In the genomic region with DNA sequence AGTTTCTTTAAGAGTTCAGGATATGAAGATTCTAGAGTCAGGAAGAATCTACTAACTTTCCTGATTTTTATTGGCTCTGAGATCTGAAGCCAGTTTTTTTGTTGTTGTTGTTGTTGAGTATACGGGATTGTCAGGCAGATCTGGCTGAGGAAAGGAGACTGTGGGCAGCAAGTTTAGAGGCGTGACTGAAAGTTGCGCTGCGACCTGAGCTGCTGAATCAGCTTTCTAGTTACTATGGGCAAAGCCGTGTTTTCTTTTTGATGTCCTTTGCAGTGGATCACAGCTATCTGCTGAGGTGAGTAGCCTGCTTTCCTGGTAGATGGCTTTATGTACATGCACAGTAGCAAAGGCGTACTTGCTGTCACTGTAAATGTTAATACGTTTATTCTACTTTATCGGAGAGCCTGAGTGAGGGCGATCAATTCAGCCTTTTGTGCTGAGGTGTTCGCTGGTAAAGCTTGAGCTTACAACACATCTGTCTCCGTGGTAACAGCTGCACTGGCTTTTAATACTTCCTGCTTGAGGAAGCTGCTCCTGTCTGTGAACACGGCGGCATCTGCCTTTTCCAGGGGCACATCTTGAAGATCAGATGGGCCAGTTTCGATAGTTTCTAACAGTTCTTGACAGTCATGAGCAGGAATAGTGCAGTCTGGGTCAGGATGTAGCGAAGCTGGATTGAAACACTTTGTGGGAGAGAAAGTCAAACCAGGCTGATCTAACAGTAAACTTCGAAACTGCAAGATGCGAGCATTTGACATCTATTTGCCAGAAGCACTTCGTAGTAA, we compare ENCODE assay signal across 8 cellular contexts.
DNase-seq lines count a peak whose midpoint lies in the region; TF ChIP-seq lines count a peak whose summit lies in the region.
"Not testable (repeated sequence)": the region's sequence is repeated elsewhere in the genome, so short reads cannot be mapped to it uniquely, and the experiment has no call there.

No MANE protein-coding gene starts in this region.

- H2BK5ac ChIP-seq in mesendoderm (ENCODE audit: low read length) = not testable (repeated sequence)

- no CpG with 5 or more reads among the region's 18 CpGs for WGBS in mesendoderm (ENCODE audit: extremely low coverage, insufficient coverage, low lambda C conversion rate)

- H2BK15ac ChIP-seq in mesendoderm (replicated peaks; ENCODE audit: low read depth) = not testable (repeated sequence)

- not testable (repeated sequence) for H3K36me3 Mint-ChIP-seq in type B pancreatic cell

- H3K18ac ChIP-seq in mesendoderm (ENCODE audit: low read length) = not testable (repeated sequence)

- not testable (repeated sequence) for H3K4me1 ChIP-seq in Peyer's patch; effector memory CD4-positive, alpha-beta T cell (ENCODE audit: control insufficient read depth, insufficient read depth, low read length, poor library complexity, severe bottlenecking); mesendoderm (ENCODE audit: control insufficient read depth, low read depth, low read length)

- H3K9ac ChIP-seq in mesendoderm (ENCODE audit: low read length) = not testable (repeated sequence)

- H4K5ac ChIP-seq in mesendoderm (ENCODE audit: low read length) = not testable (repeated sequence)

- peak overlapping the region; percentile 56 for H3K56ac ChIP-seq in mesendoderm (ENCODE audit: low read length)

- not testable (repeated sequence) for H3K9me3 Mint-ChIP-seq in type B pancreatic cell

- not testable (repeated sequence) for H3K79me2 ChIP-seq in mesendoderm (ENCODE audit: control insufficient read depth, insufficient read depth, low read length)

- not testable (repeated sequence) for H3K23ac ChIP-seq in mesendoderm (ENCODE audit: low read length)

- H3K9me3 ChIP-seq in Peyer's patch; effector memory CD4-positive, alpha-beta T cell (ENCODE audit: control insufficient read depth, low read length): not testable (repeated sequence)

- peak in 1 of 2 donors; percentile 6 for TF ChIP-seq POLR2A in Peyer's patch (IDR thresholded peaks at IDR 0.05)

- H3K27me3 ChIP-seq in Peyer's patch; effector memory CD4-positive, alpha-beta T cell (replicated peaks; ENCODE audit: control insufficient read depth, insufficient read depth, low read length, poor library complexity, severe bottlenecking); mesendoderm (ENCODE audit: insufficient read depth, low read length, poor library complexity): not testable (repeated sequence)

- peaks cover 19% of the 10 kb centered on the region for H3K27me3 Mint-ChIP-seq in type B pancreatic cell

- not testable (repeated sequence) for H3K36me3 ChIP-seq in Peyer's patch; effector memory CD4-positive, alpha-beta T cell (ENCODE audit: control insufficient read depth, insufficient read depth, low read length); mesendoderm (ENCODE audit: control insufficient read depth, insufficient read depth, low read length)

- not testable (repeated sequence) for H3K4ac ChIP-seq in mesendoderm (ENCODE audit: low read depth, low read length)

- H3K27ac ChIP-seq in Peyer's patch (peak overlapping the region; percentile 26 to 96 (median 78)), skin epidermis (peak overlapping the region in 15 of 21 experiments; percentile 8 to 84 (median 46))
- peak overlapping the region; percentile 75 for H3K27ac ChIP-seq in effector memory CD4-positive, alpha-beta T cell (ENCODE audit: insufficient read depth, low read length, poor library complexity, severe bottlenecking)
- not testable (repeated sequence) for H3K27ac ChIP-seq in mesendoderm (ENCODE audit: low read depth, low read length)

- peak overlapping the region; percentile 69 for H3K4me3 Mint-ChIP-seq in type B pancreatic cell

- H3K4me3 ChIP-seq in Peyer's patch (peak overlapping the region in 3 of 4 donors; percentile 22 to 57 (median 47)), skin epidermis (peak overlapping the region in 5 of 7 experiments; percentile 6 to 34 (median 18))
- H3K4me3 ChIP-seq in effector memory CD4-positive, alpha-beta T cell (ENCODE audit: insufficient read depth, low read depth, low read length, poor library complexity, severe bottlenecking) = peak overlapping the region; percentile 39
- H3K4me3 ChIP-seq in mesendoderm (ENCODE audit: low read length) = not testable (repeated sequence)

- not testable (repeated sequence) for H3K79me1 ChIP-seq in mesendoderm (ENCODE audit: low read length)

- not testable (repeated sequence) for H4K8ac ChIP-seq in mesendoderm (ENCODE audit: low read depth, low read length)

- peak; percentile 55 for DNase-seq in ELF-1 (ENCODE audit: low read depth, low spot score)
- DNase-seq in Peyer's patch = peak in 1 of 3 donors; percentile 66
- DNase-seq in activated CD4-positive, alpha-beta T cell treated with anti-CD3 and anti-CD28 coated beads, Interleukin-2, amount 50 U/mL, for 1 hour = peak; percentile 35
- DNase-seq in activated naive CD4-positive, alpha-beta T cell treated with Interleukin-2 at 50 U/mL for 16 hours = peak; percentile 50
- peak; percentile 9 to 34 (median 22) for DNase-seq in effector memory CD4-positive, alpha-beta T cell
- DNase-seq in mesendoderm = peak; percentile 32
- not testable (repeated sequence) for DNase-seq in type B pancreatic cell (ENCODE audit: extremely low spot score, unreplicated experiment)

- not testable (repeated sequence) for H2BK120ac ChIP-seq in mesendoderm (ENCODE audit: low read depth, low read length)

- peaks cover 17% of the 10 kb centered on the region for H3K4me1 Mint-ChIP-seq in type B pancreatic cell (ENCODE audit: unreplicated experiment)

- TF ChIP-seq CTCF in Peyer's patch (IDR thresholded peaks at IDR 0.05); type B pancreatic cell (conservative IDR thresholded peaks at IDR 0.05): not testable (repeated sequence)

- H2AK5ac ChIP-seq in mesendoderm (ENCODE audit: low read length) = not testable (repeated sequence)

- H3K27ac Mint-ChIP-seq in type B pancreatic cell = peak overlapping the region; percentile 76

- not testable (repeated sequence) for H3K4me2 ChIP-seq in mesendoderm (ENCODE audit: low read length)
